Comparison of ENCODE assay signal across 39 cellular contexts in the genomic region with DNA sequence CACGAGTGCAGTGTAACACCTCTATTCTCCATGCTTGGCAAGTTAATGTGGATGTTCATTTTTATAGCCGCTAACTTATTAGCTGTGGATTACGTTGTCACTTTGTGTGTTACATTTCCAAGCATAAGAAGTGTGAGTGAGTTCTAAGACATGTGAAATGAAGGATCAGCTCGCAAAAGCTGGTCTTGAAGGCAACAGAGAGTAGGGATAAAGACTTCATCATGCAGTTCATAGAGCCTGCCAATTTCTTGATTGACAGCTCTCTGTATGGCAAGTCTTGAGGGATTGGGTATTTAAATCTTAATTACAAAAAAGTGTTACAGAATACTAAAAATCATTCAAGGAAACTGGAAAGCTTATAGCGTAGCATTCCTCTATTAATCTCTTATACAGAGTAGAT. TPM values are rescaled to one million over a fixed set of nuclear protein-coding genes. Genes with fewer than 3 reads are reported as not detected.
"Had no signal": no experiment of that assay in that cellular context is flagged by ENCODE, and none has a peak within 500 bp of the region (broad histone marks: within the 10 kb centered on the region; RNA-seq: fewer than 3 reads in every experiment).

No MANE protein-coding gene starts in this region.

- ATAC-seq: activated naive CD4-positive, alpha-beta T cell treated with anti-CD3 and anti-CD28 coated beads, Interleukin-2, amount 50 U/mL, for 72 hours; activated naive CD8-positive, alpha-beta T cell treated with anti-CD3 and anti-CD28 coated beads, Interleukin-2, amount 50 U/mL, for 24 hours; activated T-cell treated with anti-CD3 and anti-CD28 coated beads, Interleukin-2, amount 50 U/mL, for 4 hours; activated T-cell treated with anti-CD3 and anti-CD28 coated beads, Interleukin-2, amount 50 U/mL, for 72 hours; activated T-helper 17 cell treated with anti-CD3 and anti-CD28 coated beads, Interleukin-2, amount 50 U/mL, for 72 hours; body of pancreas had no signal

- H3K27ac ChIP-seq: adrenal gland, ascending aorta, body of pancreas, brain microvascular endothelial cell, breast epithelium, cardiac muscle cell had no signal

- H3K36me3 ChIP-seq: adrenal gland, ascending aorta, brain microvascular endothelial cell, breast epithelium, cardiac muscle cell had no signal

- H3K27me3 ChIP-seq: adrenal gland, ascending aorta, body of pancreas, brain microvascular endothelial cell, breast epithelium, cardiac muscle cell had no signal

- H3K9me3 ChIP-seq: adrenal gland, ascending aorta, body of pancreas, breast epithelium had no signal

- FAIRE-seq: astrocyte, bronchial epithelial cell had no signal

- H3K4me1 ChIP-seq: ascending aorta, body of pancreas, breast epithelium had no signal

- H3K4me3 ChIP-seq: adrenal gland, ascending aorta, body of pancreas, breast epithelium, cardiac muscle cell had no signal

- DNase-seq: activated effector memory CD4-positive, alpha-beta T cell treated with anti-CD3 and anti-CD28 coated beads, Interleukin-2, amount 50 U/mL, for 16 hours; activated effector memory CD4-positive, alpha-beta T cell treated with Interleukin-2 at 50 U/mL for 16 hours; activated gamma-delta T cell; activated gamma-delta T cell treated with Interleukin-2 at 50 U/mL for 16 hours; activated naive CD4-positive, alpha-beta T cell; activated naive CD4-positive, alpha-beta T cell treated with anti-CD3 and anti-CD28 coated beads for 36 hours; activated naive CD4-positive, alpha-beta T cell treated with anti-CD3 and anti-CD28 coated beads, Interleukin-2, amount 10 ng/mL, durations not matched to agents 7 days and 5 days; activated naive CD4-positive, alpha-beta T cell treated with anti-CD3 and anti-CD28 coated beads, Interleukin-2, amount 50 U/mL, for 16 hours; activated naive CD4-positive, alpha-beta T cell treated with Interleukin-2 at 50 U/mL for 16 hours; activated naive CD8-positive, alpha-beta T cell treated with anti-CD3 and anti-CD28 coated beads for 36 hours; activated naive CD8-positive, alpha-beta T cell treated with anti-CD3 and anti-CD28 coated beads, Interleukin-2, amount 10 ng/mL, durations not matched to agents 7 days and 5 days; activated naive CD8-positive, alpha-beta T cell treated with anti-CD3 and anti-CD28 coated beads, Interleukin-2, amount 50 U/mL, for 24 hours; activated T-cell treated with anti-CD3 and anti-CD28 coated beads, Interleukin-2, amount 50 U/mL, for 1 hour; activated T-cell treated with anti-CD3 and anti-CD28 coated beads, Interleukin-2, amount 50 U/mL, for 24 hours; activated T-cell treated with anti-CD3 and anti-CD28 coated beads, Interleukin-2, amount 50 U/mL, for 4 hours; activated T-cell treated with anti-CD3 and anti-CD28 coated beads, Interleukin-2, amount 50 U/mL, for 48 hours; activated T-cell treated with anti-CD3 and anti-CD28 coated beads, Interleukin-2, amount 50 U/mL, for 72 hours; adrenal gland; amniotic stem cell; amygdala; anterior cingulate cortex; aorta; body of pancreas; brain microvascular endothelial cell; caudate nucleus; central memory CD4-positive, alpha-beta T cell; cerebellar nuclear complex had no signal

RNA-seq across cellular contexts. Expression of a gene that starts 25.8 kb away (rescaled TPM):
- total RNA-seq: cardiac muscle cell had no signal

RNA-seq across cellular contexts. Expression of a gene that starts 52.2 kb away (rescaled TPM):
- total RNA-seq: activated naive CD4-positive, alpha-beta T cell treated with anti-CD3 and anti-CD28 coated beads for 36 hours; activated naive CD4-positive, alpha-beta T cell treated with anti-CD3 and anti-CD28 coated beads, Interleukin-2, amount 50 U/mL, for 72 hours; activated naive CD8-positive, alpha-beta T cell treated with anti-CD3 and anti-CD28 coated beads for 36 hours; activated naive CD8-positive, alpha-beta T cell treated with anti-CD3 and anti-CD28 coated beads, Interleukin-2, amount 10 ng/mL, durations not matched to agents 7 days and 5 days; activated T-cell treated with anti-CD3 and anti-CD28 coated beads, Interleukin-2, amount 50 U/mL, for 4 hours; activated T-cell treated with anti-CD3 and anti-CD28 coated beads, Interleukin-2, amount 50 U/mL, for 72 hours; activated T-helper 1 cell treated with anti-CD3 and anti-CD28 coated beads, Interleukin-12 subunit alpha, Interleukin-12 subunit beta, Interleukin-2, Interleukin-4 antibody, amounts not matched to agents 30 ng/mL and 10 ng/mL and 1 ng/mL, durations not matched to agents 14 hours and 24 hours and 36 hours; activated T-helper 17 cell treated with anti-CD3 and anti-CD28 coated beads, Interleukin-2, amount 50 U/mL, for 72 hours; activated T-helper 2 cell treated with anti-CD3 and anti-CD28 coated beads, Interferon-gamma antibody, Interleukin-2, Interleukin-4, amounts not matched to agents 10 μg/mL and 5 μg/mL and 100 μg/mL, durations not matched to agents 14 hours and 24 hours and 36 hours; adrenal gland; ascending aorta; astrocyte; breast epithelium; bronchial epithelial cell; cardiac muscle cell; cardiac septum; cerebellum; chondrocyte had no signal
- polyA plus RNA-seq: cardiac muscle cell had no signal
